9 cellular contexts compared by ENCODE assay signal in genomic region chr2:52976132-52976949, GRCh38.
DNase-seq lines count a peak whose midpoint lies in the region; ATAC-seq, FAIRE-seq and TF ChIP-seq lines count a peak whose summit lies in the region.
"Had no signal": no experiment of that assay in that cellular context is flagged by ENCODE, and none has a peak within 500 bp of the region (broad histone marks: within the 10 kb centered on the region; RNA-seq: fewer than 3 reads in every experiment).

No MANE protein-coding gene starts in this region.

- peak; percentile 10 for DNase-seq in HT1080 (ENCODE audit: low read depth)
- DNase-seq in astrocyte (ENCODE audit: low read depth) = peak; percentile 14
- no peak for DNase-seq in T-helper 17 cell
- DNase-seq in stimulated activated naive CD8-positive, alpha-beta T cell treated with anti-CD3 and anti-CD28 coated beads, Interleukin-15, amount 100 ng/mL, for 72 hours = no peak
- no peak for DNase-seq in NCI-H1694 (lab: John Stamatoyannopoulos, UW)
- DNase-seq in NCI-H2029 (lab: John Stamatoyannopoulos, UW) = no peak

- H2AFZ ChIP-seq in astrocyte (ENCODE audit: low read depth, low read length) = no peak overlapping the region

- H3K36me3 Mint-ChIP-seq in astrocyte (ENCODE audit: low read depth, unreplicated experiment) = no peaks in the 10 kb centered on the region
- no peaks in the 10 kb centered on the region for H3K36me3 Mint-ChIP-seq in nephron (ENCODE audit: low read depth)
- no peaks in the 10 kb centered on the region for H3K36me3 Mint-ChIP-seq in T-helper 17 cell (ENCODE audit: low read depth)

- FAIRE-seq in astrocyte (lab: Jason Lieb, UNC) = no peak

- no peak overlapping the region for H3K4me2 ChIP-seq in astrocyte (ENCODE audit: low read length)

- H3K9me3 Mint-ChIP-seq in astrocyte (ENCODE audit: unreplicated experiment) (no peaks in the 10 kb centered on the region), nephron (no peaks in the 10 kb centered on the region)
- peaks cover 0 to 4% of the 10 kb centered on the region in 2 donors for H3K9me3 Mint-ChIP-seq in stimulated activated naive CD8-positive, alpha-beta T cell treated with anti-CD3 and anti-CD28 coated beads, Interleukin-15, amount 100 ng/mL, for 72 hours

- no peaks in the 10 kb centered on the region for H3K79me2 ChIP-seq in astrocyte (ENCODE audit: insufficient read depth, low read length)

- no peaks in the 10 kb centered on the region for H3K27me3 ChIP-seq in astrocyte (ENCODE audit: insufficient read depth, low read length)

- H3K27ac Mint-ChIP-seq in astrocyte (ENCODE audit: unreplicated experiment) (no peak overlapping the region), nephron (no peak overlapping the region), T-helper 17 cell (no peak overlapping the region)
- no peak overlapping the region for H3K27ac Mint-ChIP-seq in stimulated activated naive CD8-positive, alpha-beta T cell treated with anti-CD3 and anti-CD28 coated beads, Interleukin-15, amount 100 ng/mL, for 72 hours

- H3K9me3 ChIP-seq in astrocyte (ENCODE audit: insufficient read depth, low read depth, low read length) = no peaks in the 10 kb centered on the region
- no peaks in the 10 kb centered on the region for H3K9me3 ChIP-seq in T-helper 17 cell (ENCODE audit: control insufficient read depth, low read length, poor library complexity, severe bottlenecking)

- peak; percentile 78 for ATAC-seq in GM18498 (IDR thresholded peaks at IDR 0.05; ENCODE audit: unreplicated experiment)
- ATAC-seq in T-helper 17 cell = no peak
- no peak for ATAC-seq in stimulated activated naive CD8-positive, alpha-beta T cell treated with anti-CD3 and anti-CD28 coated beads, Interleukin-15, amount 100 ng/mL, for 72 hours

- H3K9ac ChIP-seq in astrocyte (ENCODE audit: low read length) = no peak overlapping the region

- TF ChIP-seq CTCF in astrocyte (IDR thresholded peaks at IDR 0.05; ENCODE audit: insufficient read depth, low read depth, low read length) = peak; percentile 71
- TF ChIP-seq CTCF in nephron (IDR thresholded peaks at IDR 0.05; ENCODE audit: unreplicated experiment in 3 of 3) = peak; percentile 52 to 64 (median 55)

- H3K27ac ChIP-seq in astrocyte (ENCODE audit: low read depth, low read length) = no peak overlapping the region

- no peaks in the 10 kb centered on the region for H4K20me1 ChIP-seq in astrocyte (ENCODE audit: insufficient read depth, low read length)

- no peak overlapping the region for H3K4me3 ChIP-seq in astrocyte (ENCODE audit: insufficient read depth, low read depth, low read length)

- H3K4me3 Mint-ChIP-seq in astrocyte (ENCODE audit: unreplicated experiment) = no peak overlapping the region
- no peak overlapping the region for H3K4me3 Mint-ChIP-seq in nephron
- no peak overlapping the region for H3K4me3 Mint-ChIP-seq in T-helper 17 cell
- no peak overlapping the region for H3K4me3 Mint-ChIP-seq in stimulated activated naive CD8-positive, alpha-beta T cell treated with anti-CD3 and anti-CD28 coated beads, Interleukin-15, amount 100 ng/mL, for 72 hours
- H3K4me3 Mint-ChIP-seq: central memory CD8-positive, alpha-beta T cell had no signal

- no peaks in the 10 kb centered on the region for H3K4me1 ChIP-seq in astrocyte (ENCODE audit: insufficient read depth, low read length)

- no peaks in the 10 kb centered on the region for H3K36me3 ChIP-seq in astrocyte (ENCODE audit: insufficient read depth, low read length)

- H3K27me3 Mint-ChIP-seq in astrocyte (ENCODE audit: low read depth, unreplicated experiment) = no peaks in the 10 kb centered on the region
- peaks cover 6% of the 10 kb centered on the region for H3K27me3 Mint-ChIP-seq in nephron (ENCODE audit: low read depth)
- H3K27me3 Mint-ChIP-seq in T-helper 17 cell = no peaks in the 10 kb centered on the region
- no peaks in the 10 kb centered on the region for H3K27me3 Mint-ChIP-seq in stimulated activated naive CD8-positive, alpha-beta T cell treated with anti-CD3 and anti-CD28 coated beads, Interleukin-15, amount 100 ng/mL, for 72 hours
- H3K27me3 Mint-ChIP-seq: central memory CD8-positive, alpha-beta T cell had no signal

- no peaks in the 10 kb centered on the region for H3K4me1 Mint-ChIP-seq in astrocyte (ENCODE audit: low read depth, unreplicated experiment)
- H3K4me1 Mint-ChIP-seq in nephron = no peaks in the 10 kb centered on the region
- no peaks in the 10 kb centered on the region for H3K4me1 Mint-ChIP-seq in T-helper 17 cell
- no peaks in the 10 kb centered on the region for H3K4me1 Mint-ChIP-seq in stimulated activated naive CD8-positive, alpha-beta T cell treated with anti-CD3 and anti-CD28 coated beads, Interleukin-15, amount 100 ng/mL, for 72 hours
- H3K4me1 Mint-ChIP-seq: central memory CD8-positive, alpha-beta T cell had no signal

Comparison
In these comparisons a context has a peak if more than half of its experiments do, and no peak if none do; other contexts are left out.
1. DNase-seq: peak in HT1080 (single experiment) and astrocyte (single experiment); none in T-helper 17 cell (0 of 3), stimulated activated naive CD8-positive, alpha-beta T cell treated with anti-CD3 and anti-CD28 coated beads, Interleukin-15, amount 100 ng/mL, for 72 hours (0 of 2), NCI-H1694 (single experiment) and NCI-H2029 (single experiment).